ENCODE assay signal across 9 cellular contexts in genomic region chr1:198601310-198601709, GRCh38. TPM values are rescaled to one million over a fixed set of nuclear protein-coding genes. Genes with fewer than 3 reads are reported as not detected.
DNase-seq lines count a peak whose midpoint lies in the region; ATAC-seq and TF ChIP-seq lines count a peak whose summit lies in the region.
"Not testable (repeated sequence)": the region's sequence is repeated elsewhere in the genome, so short reads cannot be mapped to it uniquely, and the experiment has no call there.
"Had no signal": no experiment of that assay in that cellular context is flagged by ENCODE, and none has a peak within 500 bp of the region (broad histone marks: within the 10 kb centered on the region; RNA-seq: fewer than 3 reads in every experiment).

No MANE protein-coding gene starts in this region.

- H3K9me3 ChIP-seq in CD4-positive, alpha-beta T cell (ENCODE audit: control insufficient read depth, low read length); HUES64 (ENCODE audit: insufficient read depth, low read depth, low read length); neutrophil: not testable (repeated sequence)

- H3K4me3 ChIP-seq in HUES64 (ENCODE audit: low read length); neutrophil (ENCODE audit: low read depth in 1 of 2, low read length in 1 of 2): not testable (repeated sequence)

- peak overlapping the region; percentile 7 for H3K4me3 Mint-ChIP-seq in CD4-positive, alpha-beta T cell
- not testable (repeated sequence) for H3K4me3 Mint-ChIP-seq in activated CD4-positive, alpha-beta memory T cell treated with anti-CD3 and anti-CD28 coated beads for 36 hours; activated naive CD8-positive, alpha-beta T cell treated with anti-CD3 and anti-CD28 coated beads for 36 hours
- peak overlapping the region; percentile 70 for H3K4me3 Mint-ChIP-seq in activated T-helper 17 cell treated with anti-CD3 and anti-CD28 coated beads, Interleukin-2, amount 50 U/mL, for 72 hours
- H3K4me3 Mint-ChIP-seq in memory B cell, result peak overlapping the region; percentile 35

- peak overlapping the region; percentile 33 for H3K27ac Mint-ChIP-seq in CD4-positive, alpha-beta T cell
- peak overlapping the region; percentile 77 for H3K27ac Mint-ChIP-seq in activated CD4-positive, alpha-beta memory T cell treated with anti-CD3 and anti-CD28 coated beads for 36 hours
- peak overlapping the region; percentile 79 for H3K27ac Mint-ChIP-seq in activated T-helper 17 cell treated with anti-CD3 and anti-CD28 coated beads, Interleukin-2, amount 50 U/mL, for 72 hours
- peak overlapping the region; percentile 91 for H3K27ac Mint-ChIP-seq in activated naive CD8-positive, alpha-beta T cell treated with anti-CD3 and anti-CD28 coated beads for 36 hours
- H3K27ac Mint-ChIP-seq in memory B cell, result peak overlapping the region; percentile 98

- POLR2A ChIA-PET in CD4-positive, alpha-beta T cell (lab: Charles Lee), result interaction anchor here (1.0 kb wide), 1 partner anchor 19 kb away, joined by 3 read pairs; no protein-coding TSS in a partner anchor
- POLR2A ChIA-PET in activated CD4-positive, alpha-beta memory T cell treated with anti-CD3 and anti-CD28 coated beads for 36 hours (lab: Charles Lee), result not testable (repeated sequence)

- not testable (repeated sequence) for H3K9ac ChIP-seq in HUES64 (ENCODE audit: low read depth, low read length)

- TF ChIP-seq CTCF in CD4-positive, alpha-beta T cell (IDR thresholded peaks at IDR 0.05); neutrophil (IDR thresholded peaks at IDR 0.05): not testable (repeated sequence)

- CTCF ChIA-PET in CD4-positive, alpha-beta T cell (lab: Charles Lee); activated CD4-positive, alpha-beta memory T cell treated with anti-CD3 and anti-CD28 coated beads for 36 hours (lab: Charles Lee): not testable (repeated sequence)

- not testable (repeated sequence) for DNase-seq in CD4-positive, alpha-beta T cell; activated CD4-positive, alpha-beta memory T cell treated with anti-CD3 and anti-CD28 coated beads for 36 hours; activated naive CD8-positive, alpha-beta T cell treated with anti-CD3 and anti-CD28 coated beads for 36 hours; memory B cell (ENCODE audit: low spot score in 2 of 2)

- H3K9me3 Mint-ChIP-seq in CD4-positive, alpha-beta T cell; activated CD4-positive, alpha-beta memory T cell treated with anti-CD3 and anti-CD28 coated beads for 36 hours; activated T-helper 17 cell treated with anti-CD3 and anti-CD28 coated beads, Interleukin-2, amount 50 U/mL, for 72 hours; memory B cell: not testable (repeated sequence)
- H3K9me3 Mint-ChIP-seq in activated naive CD8-positive, alpha-beta T cell treated with anti-CD3 and anti-CD28 coated beads for 36 hours, result peaks cover 18% of the 10 kb centered on the region

- peaks cover 24% of the 10 kb centered on the region for H3K36me3 Mint-ChIP-seq in CD4-positive, alpha-beta T cell (ENCODE audit: low read depth)
- H3K36me3 Mint-ChIP-seq in activated CD4-positive, alpha-beta memory T cell treated with anti-CD3 and anti-CD28 coated beads for 36 hours, result peaks cover 13% of the 10 kb centered on the region
- H3K36me3 Mint-ChIP-seq in activated T-helper 17 cell treated with anti-CD3 and anti-CD28 coated beads, Interleukin-2, amount 50 U/mL, for 72 hours (ENCODE audit: low read depth); memory B cell: not testable (repeated sequence)
- peaks cover 42% of the 10 kb centered on the region for H3K36me3 Mint-ChIP-seq in activated naive CD8-positive, alpha-beta T cell treated with anti-CD3 and anti-CD28 coated beads for 36 hours

- WGBS in HUES64, result 100% methylated on average over 1 of the region's 1 CpG

- not testable (repeated sequence) for H3K27ac ChIP-seq in CD4-positive, alpha-beta T cell (ENCODE audit: low read depth, low read length)
- H3K27ac ChIP-seq in HUES64 (ENCODE audit: low read depth, low read length) (peak overlapping the region; percentile 57; the same call in 1 of the 2 replicates), neutrophil (peak overlapping the region; percentile 70)

- H3K4me1 ChIP-seq in HUES64 (ENCODE audit: insufficient read depth, low read length) (peaks cover 14% of the 10 kb centered on the region), neutrophil (ENCODE audit: control insufficient read depth in 1 of 2, insufficient read depth in 1 of 2, low read depth in 1 of 2, low read length in 1 of 2) (peaks cover 42 to 47% of the 10 kb centered on the region in 2 experiments)

- H3K27me3 ChIP-seq in CD4-positive, alpha-beta T cell (ENCODE audit: control insufficient read depth, insufficient read depth, low read length); HUES64 (ENCODE audit: insufficient read depth, low read length); neutrophil: not testable (repeated sequence)

- peaks cover 92% of the 10 kb centered on the region for H3K4me1 Mint-ChIP-seq in CD4-positive, alpha-beta T cell (ENCODE audit: low read depth)
- peaks cover 77% of the 10 kb centered on the region for H3K4me1 Mint-ChIP-seq in activated CD4-positive, alpha-beta memory T cell treated with anti-CD3 and anti-CD28 coated beads for 36 hours (ENCODE audit: low read depth)
- H3K4me1 Mint-ChIP-seq in activated T-helper 17 cell treated with anti-CD3 and anti-CD28 coated beads, Interleukin-2, amount 50 U/mL, for 72 hours, result peaks cover 38% of the 10 kb centered on the region
- peaks cover 82% of the 10 kb centered on the region for H3K4me1 Mint-ChIP-seq in activated naive CD8-positive, alpha-beta T cell treated with anti-CD3 and anti-CD28 coated beads for 36 hours
- H3K4me1 Mint-ChIP-seq in memory B cell, result peaks cover 50% of the 10 kb centered on the region

- H3K27me3 Mint-ChIP-seq in CD4-positive, alpha-beta T cell; activated CD4-positive, alpha-beta memory T cell treated with anti-CD3 and anti-CD28 coated beads for 36 hours; activated T-helper 17 cell treated with anti-CD3 and anti-CD28 coated beads, Interleukin-2, amount 50 U/mL, for 72 hours; activated naive CD8-positive, alpha-beta T cell treated with anti-CD3 and anti-CD28 coated beads for 36 hours; memory B cell: not testable (repeated sequence)

- intact Hi-C loops in CD4-positive, alpha-beta T cell (cut with DNase I, micrococcal nuclease), result loop anchor here in 1 of 2 experiments (5.0 kb wide), 1 partner anchor 34 kb away; no protein-coding TSS in a partner anchor
- intact Hi-C loops in activated CD4-positive, alpha-beta memory T cell treated with anti-CD3 and anti-CD28 coated beads for 36 hours (cut with micrococcal nuclease), result loop anchor here (10.0 kb wide), 1 partner anchor 237 kb away; no protein-coding TSS in a partner anchor

- H3K36me3 ChIP-seq in HUES64 (ENCODE audit: insufficient read depth, low read length); neutrophil: not testable (repeated sequence)

- not testable (repeated sequence) for ATAC-seq in CD4-positive, alpha-beta T cell (ENCODE audit: poor library complexity); activated T-helper 17 cell treated with anti-CD3 and anti-CD28 coated beads, Interleukin-2, amount 50 U/mL, for 72 hours (replicated peaks); memory B cell (ENCODE audit: low read depth)

RNA-seq across cellular contexts. Expression of gene PTPRC, which starts 37.5 kb away (rescaled TPM):
- 100 to 1,000 TPM; 661 to 698 TPM for total RNA-seq in CD4-positive, alpha-beta T cell
- 0.05 TPM for polyA plus RNA-seq in HUES64 (2013, experiment 1 of 2)
- not detected for polyA plus RNA-seq in HUES64 (2013, experiment 2 of 2)
- total RNA-seq in activated CD4-positive, alpha-beta memory T cell treated with anti-CD3 and anti-CD28 coated beads for 36 hours, result 100 to 1,000 TPM; 495 to 503 TPM
- 100 to 1,000 TPM; 366 to 421 TPM for total RNA-seq in activated T-helper 17 cell treated with anti-CD3 and anti-CD28 coated beads, Interleukin-2, amount 50 U/mL, for 72 hours
- 100 to 1,000 TPM; 421 to 422 TPM for total RNA-seq in activated naive CD8-positive, alpha-beta T cell treated with anti-CD3 and anti-CD28 coated beads for 36 hours
- total RNA-seq: H1, IMR-90 had no signal
- polyA plus RNA-seq: IMR-90 had no signal

Comparison
In these comparisons a context has a peak if more than half of its experiments do, and no peak if none do; other contexts are left out.
1. H3K27ac Mint-ChIP-seq: peak in every context shown above with its lines; median percentile 98 in memory B cell; 91 in activated naive CD8-positive, alpha-beta T cell treated with anti-CD3 and anti-CD28 coated beads for 36 hours; 79 in activated T-helper 17 cell treated with anti-CD3 and anti-CD28 coated beads, Interleukin-2, amount 50 U/mL, for 72 hours; 77 in activated CD4-positive, alpha-beta memory T cell treated with anti-CD3 and anti-CD28 coated beads for 36 hours; 33 in CD4-positive, alpha-beta T cell.